ENCODE assay signal across 12 cellular contexts in genomic region chr14:33647385-33647786, GRCh38.
DNase-seq lines count a peak whose midpoint lies in the region; ATAC-seq and TF ChIP-seq lines count a peak whose summit lies in the region.
"Had no signal": no experiment of that assay in that cellular context is flagged by ENCODE, and none has a peak within 500 bp of the region (broad histone marks: within the 10 kb centered on the region; RNA-seq: fewer than 3 reads in every experiment).

No MANE protein-coding gene starts in this region.

- no peaks in the 10 kb centered on the region for H3K9me3 ChIP-seq in Peyer's patch

- no peaks in the 10 kb centered on the region for H3K36me3 ChIP-seq in Peyer's patch

- DNase-seq in COLO829 (ENCODE audit: low spot score), result peak; percentile 3
- DNase-seq in NCI-H226, result peak; percentile 89
- DNase-seq in choroid plexus epithelial cell (ENCODE audit: low read depth), result peak; percentile 98
- DNase-seq in myocyte (ENCODE audit: low read depth), result peak; percentile 80
- no peak for DNase-seq in left ventricle myocardium superior
- DNase-seq in Peyer's patch, result no peak
- DNase-seq in activated CD4-positive, alpha-beta T cell treated with anti-CD3 and anti-CD28 coated beads, Interleukin-2, amount 50 U/mL, for 48 hours, result no peak
- DNase-seq: activated CD4-positive, alpha-beta T cell treated with anti-CD3 and anti-CD28 coated beads for 1 hour; activated effector memory CD4-positive, alpha-beta T cell treated with anti-CD3 and anti-CD28 coated beads, Interleukin-2, amount 50 U/mL, for 16 hours; cortex of kidney; naive B cell had no signal

- H3K4me3 ChIP-seq in choroid plexus epithelial cell (ENCODE audit: low read depth, low read length) (no peak overlapping the region), Peyer's patch (no peak overlapping the region)

- no peak for TF ChIP-seq CTCF in choroid plexus epithelial cell (conservative IDR thresholded peaks at IDR 0.05; ENCODE audit: low read depth, low read length)
- no peak for TF ChIP-seq CTCF in Peyer's patch (IDR thresholded peaks at IDR 0.05)

- no peak overlapping the region for H3K27ac ChIP-seq in Peyer's patch

- no peak for TF ChIP-seq POLR2A in Peyer's patch (IDR thresholded peaks at IDR 0.05)

- H3K4me1 ChIP-seq in Peyer's patch, result no peaks in the 10 kb centered on the region

- ATAC-seq in HG03457 (IDR thresholded peaks at IDR 0.05; ENCODE audit: unreplicated experiment) (no peak), left ventricle myocardium superior (no peak)

- H3K27me3 ChIP-seq in Peyer's patch, result no peaks in the 10 kb centered on the region

- intact Hi-C loops in left ventricle myocardium superior (cut with micrococcal nuclease), result no loop called here

Comparison
In these comparisons a context has a peak if more than half of its experiments do, and no peak if none do; other contexts are left out.
1. DNase-seq: peak in COLO829 (single experiment), NCI-H226 (single experiment), choroid plexus epithelial cell (single experiment) and myocyte (single experiment); none in left ventricle myocardium superior (single experiment), Peyer's patch (0 of 3) and activated CD4-positive, alpha-beta T cell treated with anti-CD3 and anti-CD28 coated beads, Interleukin-2, amount 50 U/mL, for 48 hours (0 of 2).